Comparison of ENCODE assay signal across 9 cellular contexts in genomic region chr2:95023222-95023597, GRCh38. TPM values are rescaled to one million over a fixed set of nuclear protein-coding genes. Genes with fewer than 3 reads are reported as not detected.
A peak's percentile ranks its signal among the peaks of the same experiment; 100 is the strongest.
DNase-seq lines count a peak whose midpoint lies in the region; ATAC-seq and TF ChIP-seq lines count a peak whose summit lies in the region.
"Had no signal": no experiment of that assay in that cellular context is flagged by ENCODE, and none has a peak within 500 bp of the region (broad histone marks: within the 10 kb centered on the region; RNA-seq: fewer than 3 reads in every experiment).

No MANE protein-coding gene starts in this region.

- no peaks in the 10 kb centered on the region for H3K9me3 ChIP-seq in thyroid gland

- H3K27ac ChIP-seq in dorsolateral prefrontal cortex (peak overlapping the region in 58 of 59 donors; percentile 23 to 100 (median 96)), thyroid gland (no peak overlapping the region)

- TF ChIP-seq POLR2A in thyroid gland (IDR thresholded peaks at IDR 0.05), result no peak

- DNase-seq in T-helper 1 cell, result peak in 4 of 5 donors; percentile 38 to 82 (median 48)
- no peak for DNase-seq in dorsolateral prefrontal cortex
- peak; percentile 69 to 73 for DNase-seq in thyroid gland
- DNase-seq in left cardiac atrium, result no peak

- peak; percentile 34 for ATAC-seq in HG02642 (IDR thresholded peaks at IDR 0.05; ENCODE audit: poor library complexity, unreplicated experiment)
- no peak for ATAC-seq in left cardiac atrium
- ATAC-seq in GM21360 (IDR thresholded peaks at IDR 0.05; ENCODE audit: unreplicated experiment), result no peak
- ATAC-seq in GM19328 (IDR thresholded peaks at IDR 0.05; ENCODE audit: unreplicated experiment), result no peak

- 21 to 29% methylated on average over 2 of the region's 2 CpGs for WGBS in thyroid gland, 2 donors

- intact Hi-C loops in dorsolateral prefrontal cortex (cut with DNase I), result loop anchor here (2.0 to 10.0 kb wide), 3 partner anchors 54 to 94 kb away; no protein-coding TSS in a partner anchor
- intact Hi-C loops in thyroid gland (cut with DNase I), result loop anchor here (2.0 to 5.0 kb wide), 2 partner anchors 56 to 94 kb away; no protein-coding TSS in a partner anchor
- intact Hi-C loops in left cardiac atrium (cut with DNase I), result loop anchor here in 1 of 2 donors (2.0 kb wide), 1 partner anchor 92 kb away; no protein-coding TSS in a partner anchor

- no peaks in the 10 kb centered on the region for H3K36me3 ChIP-seq in thyroid gland

- H3K27me3 ChIP-seq in dorsolateral prefrontal cortex, result peaks cover 0 to 37% (median 6%) of the 10 kb centered on the region in 45 donors
- H3K27me3 ChIP-seq in thyroid gland, result no peaks in the 10 kb centered on the region

- TF ChIP-seq CTCF in GM12875 (IDR thresholded peaks at IDR 0.05; ENCODE audit: borderline replicate concordance, insufficient read depth, low read depth, low read length), result peak; percentile 43; the same call in 1 of the 2 replicates
- TF ChIP-seq CTCF in dorsolateral prefrontal cortex (IDR thresholded peaks at IDR 0.05 in 54 of 56, conservative IDR thresholded peaks at IDR 0.05 in 2 of 56; ENCODE audit: low read depth in 1 of 56, partially characterized antibody in 56 of 56), result peak in 18 of 56 donors; percentile 9 to 34 (median 20)
- TF ChIP-seq CTCF in thyroid gland (IDR thresholded peaks at IDR 0.05), result peak in 5 of 6 experiments; percentile 23 to 79 (median 54)

- H3K4me1 ChIP-seq in thyroid gland, result peaks cover 28 to 58% of the 10 kb centered on the region in 2 donors

- H3K4me3 ChIP-seq in GM12875 (ENCODE audit: low read depth, low read length), result no peak overlapping the region
- H3K4me3 ChIP-seq in dorsolateral prefrontal cortex, result peak overlapping the region in 3 of 59 donors; percentile 35 to 83 (median 79)
- H3K4me3 ChIP-seq in thyroid gland (replicated peaks in 1 of 3), result no peak overlapping the region

RNA-seq across cellular contexts. Expression of gene MAL, which starts 2.3 kb away (rescaled TPM):
- total RNA-seq in dorsolateral prefrontal cortex (100 to 1,000 TPM in 74 of 120 experiments, 10 to 100 TPM in 46; 24.0 to 522 (median 118) TPM), thyroid gland (10 to 100 TPM in 3 of 4 donors, 1 to 10 TPM in 1; 5.6 to 19.3 (median 13.3) TPM), left cardiac atrium (1 to 10 TPM; 5.8 to 7.8 TPM)
- total RNA-seq: fibroblast of lung had no signal

Comparison
In these comparisons a context has a peak if more than half of its experiments do, and no peak if none do; other contexts are left out.
1. DNase-seq: peak in T-helper 1 cell (4 of 5) and thyroid gland (2 of 2); none in dorsolateral prefrontal cortex (0 of 10) and left cardiac atrium (single experiment).
2. H3K27ac ChIP-seq: peak in dorsolateral prefrontal cortex (58 of 59); none in thyroid gland (0 of 3).